Comparison of ENCODE assay signal across 1 cellular context in the genomic region with DNA sequence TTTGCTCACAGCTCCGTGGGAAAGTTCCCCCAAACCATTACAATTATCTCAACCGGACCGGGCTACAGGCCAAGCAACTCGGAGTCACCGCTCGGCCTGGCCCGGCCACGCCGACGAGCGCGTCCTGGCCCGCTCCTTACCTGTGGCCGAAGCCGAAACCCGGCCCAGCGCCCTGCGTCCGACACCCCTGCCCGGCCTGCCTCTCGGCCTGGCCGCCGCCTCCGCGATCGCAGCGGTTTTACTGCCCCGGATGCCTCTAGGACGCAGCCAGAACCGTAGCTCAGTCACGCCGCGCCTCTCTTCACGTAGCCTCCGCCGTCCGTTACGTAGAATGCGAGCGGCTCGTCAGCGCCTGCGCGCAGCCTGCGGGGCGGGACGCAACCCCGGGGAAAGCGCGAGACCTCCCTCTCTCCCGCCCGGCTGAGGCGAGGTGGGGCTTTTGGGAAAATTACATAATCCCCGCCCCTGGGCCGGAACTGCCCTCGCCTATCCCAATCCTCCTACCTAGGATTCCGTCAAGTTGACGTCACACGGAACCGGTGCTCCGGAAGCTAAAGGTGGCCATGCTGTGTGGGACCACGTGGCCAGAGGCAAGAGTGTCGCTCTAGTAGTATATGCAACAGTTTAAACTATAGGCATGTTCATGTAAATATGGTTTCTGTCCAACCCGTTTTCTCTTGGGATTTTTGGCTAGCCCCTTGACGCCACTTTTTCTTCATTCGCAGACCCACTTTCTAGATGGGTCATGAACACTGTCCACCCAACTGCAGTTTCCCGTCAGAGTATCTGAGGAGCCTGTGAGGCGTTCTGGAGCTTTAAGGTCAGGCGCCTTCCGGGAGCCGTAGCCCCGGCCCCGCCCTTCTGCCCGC.
TF ChIP-seq lines count a peak whose summit lies in the region.

A gene with protein sequence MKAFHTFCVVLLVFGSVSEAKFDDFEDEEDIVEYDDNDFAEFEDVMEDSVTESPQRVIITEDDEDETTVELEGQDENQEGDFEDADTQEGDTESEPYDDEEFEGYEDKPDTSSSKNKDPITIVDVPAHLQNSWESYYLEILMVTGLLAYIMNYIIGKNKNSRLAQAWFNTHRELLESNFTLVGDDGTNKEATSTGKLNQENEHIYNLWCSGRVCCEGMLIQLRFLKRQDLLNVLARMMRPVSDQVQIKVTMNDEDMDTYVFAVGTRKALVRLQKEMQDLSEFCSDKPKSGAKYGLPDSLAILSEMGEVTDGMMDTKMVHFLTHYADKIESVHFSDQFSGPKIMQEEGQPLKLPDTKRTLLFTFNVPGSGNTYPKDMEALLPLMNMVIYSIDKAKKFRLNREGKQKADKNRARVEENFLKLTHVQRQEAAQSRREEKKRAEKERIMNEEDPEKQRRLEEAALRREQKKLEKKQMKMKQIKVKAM (minus strand): TSS at position 326 of the 869 bp plus-strand sequence. CDS start 7,422 bp downstream, outside the sequence.

TF ChIP-seq in HepG2, 621 proteins besides CTCF, POLR2A, EP300 and RAD21 (continued from another document and continues in another):
- TF ChIP-seq HMG20A (CRISPR knock-in tag; IDR thresholded peaks at IDR 0.05; ENCODE audit: borderline replicate concordance) (0 out of 2 replicates have a peak, but pooled peaks have one; percentile 8), ATRX (CRISPR knock-in tag; IDR thresholded peaks at IDR 0.05; ENCODE audit: borderline replicate concordance) (no peak), ZNF619 (CRISPR knock-in tag; IDR thresholded peaks at IDR 0.05) (peak; percentile 79; the same call in 1 of the 2 replicates), RFX1 (IDR thresholded peaks at IDR 0.05) (no peak), ZNF530 (CRISPR knock-in tag; IDR thresholded peaks at IDR 0.05; ENCODE audit: low read depth) (no peak), ZNF354B (CRISPR knock-in tag; IDR thresholded peaks at IDR 0.05) (0 out of 2 replicates have a peak, but pooled peaks have one; percentile 17), RELA (CRISPR knock-in tag; IDR thresholded peaks at IDR 0.05) (0 out of 2 replicates have a peak, but pooled peaks have one; percentile 56), ZNF432 (CRISPR knock-in tag; IDR thresholded peaks at IDR 0.05; ENCODE audit: borderline replicate concordance) (no peak), ZBTB14 (CRISPR knock-in tag; IDR thresholded peaks at IDR 0.05) (0 out of 2 replicates have a peak, but pooled peaks have one; percentile 46), NCOA5 (CRISPR knock-in tag; IDR thresholded peaks at IDR 0.05) (no peak), ZNF776 (CRISPR knock-in tag; IDR thresholded peaks at IDR 0.05) (peak; percentile 44; the same call in 1 of the 2 replicates), JDP2 (CRISPR knock-in tag; IDR thresholded peaks at IDR 0.05; ENCODE audit: borderline replicate concordance) (no peak), DMAP1 (CRISPR knock-in tag; IDR thresholded peaks at IDR 0.05) (peak; percentile 100), SNAPC2 (CRISPR knock-in tag; IDR thresholded peaks at IDR 0.05) (no peak; the same call in 1 of the 2 replicates), ZNF282 (IDR thresholded peaks at IDR 0.05; ENCODE audit: partially characterized antibody) (no peak), KDM6A (CRISPR knock-in tag; IDR thresholded peaks at IDR 0.05; ENCODE audit: low read depth) (0 out of 2 replicates have a peak, but pooled peaks have one; percentile 46), CBX5 (CRISPR knock-in tag; IDR thresholded peaks at IDR 0.05; ENCODE audit: borderline replicate concordance) (no peak; the same call in 1 of the 2 replicates), JUND (CRISPR knock-in tag; IDR thresholded peaks at IDR 0.05) (peak; percentile 89), SIX4 (CRISPR knock-in tag; IDR thresholded peaks at IDR 0.05) (peak; percentile 57; the same call in 1 of the 2 replicates), RAD51 (IDR thresholded peaks at IDR 0.05; ENCODE audit: borderline replicate concordance) (peak; percentile 82), TBX2 (CRISPR knock-in tag; IDR thresholded peaks at IDR 0.05; ENCODE audit: borderline replicate concordance) (peak; percentile 70), ZNF605 (CRISPR knock-in tag; IDR thresholded peaks at IDR 0.05) (peak; percentile 83), ZBTB26 (CRISPR knock-in tag; IDR thresholded peaks at IDR 0.05; ENCODE audit: borderline replicate concordance) (peak; percentile 77; the same call in 1 of the 2 replicates), ZNF777 (CRISPR knock-in tag; IDR thresholded peaks at IDR 0.05) (peak; percentile 67), FOXK2 (IDR thresholded peaks at IDR 0.05) (peak; percentile 84), GFI1 (CRISPR knock-in tag; IDR thresholded peaks at IDR 0.05; ENCODE audit: borderline replicate concordance) (peak; percentile 61; the same call in 1 of the 2 replicates), PAF1 (CRISPR knock-in tag; IDR thresholded peaks at IDR 0.05) (no peak), E2F5 (CRISPR knock-in tag; conservative IDR thresholded peaks at IDR 0.05) (0 out of 2 replicates have a peak, but pooled peaks have one; percentile 62), YEATS2 (CRISPR knock-in tag; IDR thresholded peaks at IDR 0.05; ENCODE audit: borderline replicate concordance) (peak; percentile 99), ZNF670 (CRISPR knock-in tag; IDR thresholded peaks at IDR 0.05; ENCODE audit: borderline replicate concordance) (peak; percentile 81; the same call in 1 of the 2 replicates), ZNF761 (CRISPR knock-in tag; conservative IDR thresholded peaks at IDR 0.05) (peak; percentile 95; the same call in 1 of the 2 replicates), NRL (CRISPR knock-in tag; IDR thresholded peaks at IDR 0.05; ENCODE audit: borderline replicate concordance) (peak; percentile 82), FOSL2 (CRISPR knock-in tag; IDR thresholded peaks at IDR 0.05) (peak; percentile 71), ZFP82 (CRISPR knock-in tag; IDR thresholded peaks at IDR 0.05; ENCODE audit: borderline replicate concordance) (peak; percentile 98), ZNF724P (CRISPR knock-in tag; IDR thresholded peaks at IDR 0.05; ENCODE audit: borderline replicate concordance) (peak; percentile 84; the same call in 1 of the 2 replicates), SETDB1 (CRISPR knock-in tag; IDR thresholded peaks at IDR 0.05; ENCODE audit: borderline replicate concordance) (no peak), NONO (IDR thresholded peaks at IDR 0.05) (no peak), NONO (CRISPR knock-in tag; conservative IDR thresholded peaks at IDR 0.05) (peak; percentile 95), PAX8 (CRISPR knock-in tag; IDR thresholded peaks at IDR 0.05; ENCODE audit: borderline replicate concordance) (peak; percentile 88; the same call in 1 of the 2 replicates), GATAD1 (CRISPR knock-in tag; IDR thresholded peaks at IDR 0.05) (peak; percentile 94), HOXA7 (CRISPR knock-in tag; IDR thresholded peaks at IDR 0.05) (no peak), HOMEZ (CRISPR knock-in tag; IDR thresholded peaks at IDR 0.05; ENCODE audit: low read depth) (peak; percentile 74), FOXJ3 (CRISPR knock-in tag; IDR thresholded peaks at IDR 0.05; ENCODE audit: borderline replicate concordance) (no peak; the same call in 1 of the 2 replicates)
- TF ChIP-seq, protein P1, sequence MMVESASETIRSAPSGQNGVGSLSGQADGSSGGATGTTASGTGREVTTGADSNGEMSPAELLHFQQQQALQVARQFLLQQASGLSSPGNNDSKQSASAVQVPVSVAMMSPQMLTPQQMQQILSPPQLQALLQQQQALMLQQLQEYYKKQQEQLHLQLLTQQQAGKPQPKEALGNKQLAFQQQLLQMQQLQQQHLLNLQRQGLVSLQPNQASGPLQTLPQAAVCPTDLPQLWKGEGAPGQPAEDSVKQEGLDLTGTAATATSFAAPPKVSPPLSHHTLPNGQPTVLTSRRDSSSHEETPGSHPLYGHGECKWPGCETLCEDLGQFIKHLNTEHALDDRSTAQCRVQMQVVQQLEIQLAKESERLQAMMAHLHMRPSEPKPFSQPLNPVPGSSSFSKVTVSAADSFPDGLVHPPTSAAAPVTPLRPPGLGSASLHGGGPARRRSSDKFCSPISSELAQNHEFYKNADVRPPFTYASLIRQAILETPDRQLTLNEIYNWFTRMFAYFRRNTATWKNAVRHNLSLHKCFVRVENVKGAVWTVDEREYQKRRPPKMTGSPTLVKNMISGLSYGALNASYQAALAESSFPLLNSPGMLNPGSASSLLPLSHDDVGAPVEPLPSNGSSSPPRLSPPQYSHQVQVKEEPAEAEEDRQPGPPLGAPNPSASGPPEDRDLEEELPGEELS (CRISPR knock-in tag; IDR thresholded peaks at IDR 0.05), result peak; percentile 70
- TF ChIP-seq, protein P2, sequence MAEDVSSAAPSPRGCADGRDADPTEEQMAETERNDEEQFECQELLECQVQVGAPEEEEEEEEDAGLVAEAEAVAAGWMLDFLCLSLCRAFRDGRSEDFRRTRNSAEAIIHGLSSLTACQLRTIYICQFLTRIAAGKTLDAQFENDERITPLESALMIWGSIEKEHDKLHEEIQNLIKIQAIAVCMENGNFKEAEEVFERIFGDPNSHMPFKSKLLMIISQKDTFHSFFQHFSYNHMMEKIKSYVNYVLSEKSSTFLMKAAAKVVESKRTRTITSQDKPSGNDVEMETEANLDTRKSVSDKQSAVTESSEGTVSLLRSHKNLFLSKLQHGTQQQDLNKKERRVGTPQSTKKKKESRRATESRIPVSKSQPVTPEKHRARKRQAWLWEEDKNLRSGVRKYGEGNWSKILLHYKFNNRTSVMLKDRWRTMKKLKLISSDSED (CRISPR knock-in tag; IDR thresholded peaks at IDR 0.05), result 0 out of 2 replicates have a peak, but pooled peaks have one; percentile 24
- TF ChIP-seq, protein P3, sequence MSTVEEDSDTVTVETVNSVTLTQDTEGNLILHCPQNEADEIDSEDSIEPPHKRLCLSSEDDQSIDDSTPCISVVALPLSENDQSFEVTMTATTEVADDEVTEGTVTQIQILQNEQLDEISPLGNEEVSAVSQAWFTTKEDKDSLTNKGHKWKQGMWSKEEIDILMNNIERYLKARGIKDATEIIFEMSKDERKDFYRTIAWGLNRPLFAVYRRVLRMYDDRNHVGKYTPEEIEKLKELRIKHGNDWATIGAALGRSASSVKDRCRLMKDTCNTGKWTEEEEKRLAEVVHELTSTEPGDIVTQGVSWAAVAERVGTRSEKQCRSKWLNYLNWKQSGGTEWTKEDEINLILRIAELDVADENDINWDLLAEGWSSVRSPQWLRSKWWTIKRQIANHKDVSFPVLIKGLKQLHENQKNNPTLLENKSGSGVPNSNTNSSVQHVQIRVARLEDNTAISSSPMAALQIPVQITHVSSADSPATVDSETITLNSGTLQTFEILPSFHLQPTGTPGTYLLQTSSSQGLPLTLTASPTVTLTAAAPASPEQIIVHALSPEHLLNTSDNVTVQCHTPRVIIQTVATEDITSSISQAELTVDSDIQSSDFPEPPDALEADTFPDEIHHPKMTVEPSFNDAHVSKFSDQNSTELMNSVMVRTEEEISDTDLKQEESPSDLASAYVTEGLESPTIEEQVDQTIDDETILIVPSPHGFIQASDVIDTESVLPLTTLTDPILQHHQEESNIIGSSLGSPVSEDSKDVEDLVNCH (CRISPR knock-in tag; IDR thresholded peaks at IDR 0.05), result 0 out of 2 replicates have a peak, but pooled peaks have one; percentile 76
- TF ChIP-seq, protein P4, sequence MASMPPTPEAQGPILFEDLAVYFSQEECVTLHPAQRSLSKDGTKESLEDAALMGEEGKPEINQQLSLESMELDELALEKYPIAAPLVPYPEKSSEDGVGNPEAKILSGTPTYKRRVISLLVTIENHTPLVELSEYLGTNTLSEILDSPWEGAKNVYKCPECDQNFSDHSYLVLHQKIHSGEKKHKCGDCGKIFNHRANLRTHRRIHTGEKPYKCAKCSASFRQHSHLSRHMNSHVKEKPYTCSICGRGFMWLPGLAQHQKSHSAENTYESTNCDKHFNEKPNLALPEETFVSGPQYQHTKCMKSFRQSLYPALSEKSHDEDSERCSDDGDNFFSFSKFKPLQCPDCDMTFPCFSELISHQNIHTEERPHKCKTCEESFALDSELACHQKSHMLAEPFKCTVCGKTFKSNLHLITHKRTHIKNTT (CRISPR knock-in tag; IDR thresholded peaks at IDR 0.05), result peak; percentile 8; the same call in 1 of the 2 replicates
